Comparison of ENCODE assay signal across 2 cellular contexts in the genomic region with DNA sequence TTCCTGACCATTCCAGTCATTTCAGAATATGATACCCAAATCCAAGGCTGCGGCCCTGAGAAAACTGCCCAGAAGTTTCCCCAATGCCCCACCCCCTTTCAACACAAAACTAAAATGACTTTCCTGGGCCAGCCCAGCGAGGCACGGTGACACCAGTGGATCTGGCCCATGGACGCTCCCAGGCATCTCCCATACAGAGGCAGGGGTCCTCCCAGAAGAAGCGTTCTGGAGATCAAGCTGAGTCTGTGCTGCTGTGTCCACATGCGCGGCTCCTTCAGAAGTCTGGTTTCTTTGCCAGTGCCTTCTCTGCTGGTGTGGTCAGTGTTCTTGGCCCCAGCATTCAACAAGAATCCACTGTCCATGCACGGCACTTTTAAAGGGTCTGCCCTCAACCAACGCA.
"Had no signal": no experiment of that assay in that cellular context is flagged by ENCODE, and none has a peak within 500 bp of the region (broad histone marks: within the 10 kb centered on the region; RNA-seq: fewer than 3 reads in every experiment).

No MANE protein-coding gene starts in this region.

- ATAC-seq: GM12878 had no signal

- DNase-seq: GF-D8 had no signal

- H3K4me3 ChIP-seq: GM12878 had no signal
